28 cellular contexts compared by ENCODE assay signal in genomic region chr20:9457055-9457454, GRCh38. TPM values are rescaled to one million over a fixed set of nuclear protein-coding genes. Genes with fewer than 3 reads are reported as not detected.
DNase-seq lines count a peak whose midpoint lies in the region; ATAC-seq, FAIRE-seq and TF ChIP-seq lines count a peak whose summit lies in the region.
"Had no signal": no experiment of that assay in that cellular context is flagged by ENCODE, and none has a peak within 500 bp of the region (broad histone marks: within the 10 kb centered on the region; RNA-seq: fewer than 3 reads in every experiment).

No MANE protein-coding gene starts in this region.

- TF ChIP-seq CTCF in A549 (IDR thresholded peaks at IDR 0.05), result no peak
- no peak for TF ChIP-seq CTCF in Peyer's patch (IDR thresholded peaks at IDR 0.05)

- POLR2A ChIA-PET in A549 (lab: Yijun Ruan, JAX), result no interaction called here

- no peak for TF ChIP-seq POLR2A in A549 (IDR thresholded peaks at IDR 0.05; ENCODE audit: low read length)
- TF ChIP-seq POLR2A in Peyer's patch (IDR thresholded peaks at IDR 0.05), result no peak

- WGBS in A549 (ENCODE audit: missing lambda C conversion rate), result 81% methylated on average over 1 of the region's 1 CpG

- no peak for DNase-seq in A549 (ENCODE audit: low read depth in 1 of 2, low spot score in 1 of 2)
- peak; percentile 65 to 94 for DNase-seq in NOMO-1 (lab: John Stamatoyannopoulos, UW; ENCODE audit: unreplicated experiment in 2 of 2)
- DNase-seq in Peyer's patch, result no peak
- DNase-seq in stimulated activated CD4-positive, alpha-beta T cell treated with anti-CD3 and anti-CD28 coated beads, Interleukin-1b, Interleukin-23, amount 100 ng/mL, for 48 hours, result no peak
- DNase-seq in NCI-H2107 treated with DMSO at 0.1 percent for 48 hours (lab: John Stamatoyannopoulos, UW; ENCODE audit: unreplicated experiment), result no peak
- DNase-seq: Caco-2; DND-41; HCEC 1CT; left ventricle myocardium superior; naive thymus-derived CD4-positive, alpha-beta T cell; NCI-H1694; NCI-H2171 treated with DMSO at 0.1 percent for 48 hours; NCI-H524 treated with DMSO at 0.1 percent for 48 hours; nucleus accumbens; RPMI8226; SK-N-SH; T-helper 2 cell; upper lobe of right lung had no signal

- no peak overlapping the region for H3K4me2 ChIP-seq in A549
- H3K4me2 ChIP-seq: SK-N-SH had no signal

- TF ChIP-seq RAD21 in A549 (conservative IDR thresholded peaks at IDR 0.05 in 1 of 2, IDR thresholded peaks at IDR 0.05 in 1 of 2), result no peak

- ATAC-seq in A549 (no peak), GM18867 (IDR thresholded peaks at IDR 0.05; ENCODE audit: unreplicated experiment) (peak; percentile 78), HG02973 (IDR thresholded peaks at IDR 0.05; ENCODE audit: unreplicated experiment) (peak; percentile 63), HG03045 (IDR thresholded peaks at IDR 0.05; ENCODE audit: unreplicated experiment) (no peak)
- ATAC-seq: left ventricle myocardium superior; naive thymus-derived CD4-positive, alpha-beta T cell; stimulated activated effector memory CD8-positive, alpha-beta T cell treated with anti-CD3 and anti-CD28 coated beads, Interleukin-12 subunit alpha, Interleukin-12 subunit beta, amount 100 ng/mL, for 72 hours; upper lobe of right lung had no signal

- peaks cover 0 to 24% (median 9%) of the 10 kb centered on the region in 3 donors for H3K36me3 ChIP-seq in Peyer's patch
- H3K36me3 ChIP-seq: ascending aorta, upper lobe of right lung had no signal

- H3K27ac ChIP-seq in A549 (no peak overlapping the region), Peyer's patch (no peak overlapping the region)
- H3K27ac ChIP-seq: 22Rv1, ascending aorta, skin epidermis, upper lobe of right lung had no signal

- H3K27me3 ChIP-seq in Peyer's patch, result no peaks in the 10 kb centered on the region
- H3K27me3 ChIP-seq: ascending aorta, upper lobe of right lung had no signal

- no peak overlapping the region for H3K4me3 ChIP-seq in A549
- H3K4me3 ChIP-seq in Peyer's patch, result no peak overlapping the region
- H3K4me3 ChIP-seq: ascending aorta, skin epidermis, upper lobe of right lung had no signal

- FAIRE-seq in A549 (lab: Jason Lieb, UNC), result peak; percentile 13
- FAIRE-seq: GM12892, islet of Langerhans had no signal

- H3K9me3 ChIP-seq in A549 (peaks cover 5% of the 10 kb centered on the region; the same call in 1 of the 3 replicates), Peyer's patch (no peaks in the 10 kb centered on the region)
- H3K9me3 ChIP-seq: ascending aorta, Caco-2, upper lobe of right lung had no signal

- H3K4me1 ChIP-seq in A549 (peaks cover 13% of the 10 kb centered on the region), Peyer's patch (no peaks in the 10 kb centered on the region)
- H3K4me1 ChIP-seq: ascending aorta, Caco-2, upper lobe of right lung had no signal

- TF ChIP-seq EP300 in A549 (IDR thresholded peaks at IDR 0.05), result no peak

- CTCF ChIA-PET in A549 (lab: Yijun Ruan, JAX), result interaction anchor here (0.6 to 5.0 kb wide), 8 partner anchors 7 to 654 kb away, joined by 3 to 40 read pairs (median 4); no protein-coding TSS in a partner anchor

TF ChIP-seq in A549, 52 proteins besides CTCF, POLR2A, EP300 and RAD21:
- TF ChIP-seq JUN (IDR thresholded peaks at IDR 0.05), result no peak
- no peak for TF ChIP-seq E2F6 (IDR thresholded peaks at IDR 0.05; ENCODE audit: borderline replicate concordance, low read depth)
- TF ChIP-seq CHD4 (IDR thresholded peaks at IDR 0.05; ENCODE audit: borderline replicate concordance), result no peak
- TF ChIP-seq, protein P1, sequence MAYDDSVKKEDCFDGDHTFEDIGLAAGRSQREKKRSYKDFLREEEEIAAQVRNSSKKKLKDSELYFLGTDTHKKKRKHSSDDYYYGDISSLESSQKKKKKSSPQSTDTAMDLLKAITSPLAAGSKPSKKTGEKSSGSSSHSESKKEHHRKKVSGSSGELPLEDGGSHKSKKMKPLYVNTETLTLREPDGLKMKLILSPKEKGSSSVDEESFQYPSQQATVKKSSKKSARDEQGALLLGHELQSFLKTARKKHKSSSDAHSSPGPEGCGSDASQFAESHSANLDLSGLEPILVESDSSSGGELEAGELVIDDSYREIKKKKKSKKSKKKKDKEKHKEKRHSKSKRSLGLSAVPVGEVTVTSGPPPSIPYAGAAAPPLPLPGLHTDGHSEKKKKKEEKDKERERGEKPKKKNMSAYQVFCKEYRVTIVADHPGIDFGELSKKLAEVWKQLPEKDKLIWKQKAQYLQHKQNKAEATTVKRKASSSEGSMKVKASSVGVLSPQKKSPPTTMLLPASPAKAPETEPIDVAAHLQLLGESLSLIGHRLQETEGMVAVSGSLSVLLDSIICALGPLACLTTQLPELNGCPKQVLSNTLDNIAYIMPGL (CRISPR knock-in tag; IDR thresholded peaks at IDR 0.05; ENCODE audit: borderline replicate concordance), result no peak
- TF ChIP-seq HDAC2 (IDR thresholded peaks at IDR 0.05), result no peak
- TF ChIP-seq ESRRA (IDR thresholded peaks at IDR 0.05; ENCODE audit: borderline replicate concordance, low read length), result no peak
- no peak for TF ChIP-seq KDM5A (IDR thresholded peaks at IDR 0.05)
- TF ChIP-seq, protein P2, sequence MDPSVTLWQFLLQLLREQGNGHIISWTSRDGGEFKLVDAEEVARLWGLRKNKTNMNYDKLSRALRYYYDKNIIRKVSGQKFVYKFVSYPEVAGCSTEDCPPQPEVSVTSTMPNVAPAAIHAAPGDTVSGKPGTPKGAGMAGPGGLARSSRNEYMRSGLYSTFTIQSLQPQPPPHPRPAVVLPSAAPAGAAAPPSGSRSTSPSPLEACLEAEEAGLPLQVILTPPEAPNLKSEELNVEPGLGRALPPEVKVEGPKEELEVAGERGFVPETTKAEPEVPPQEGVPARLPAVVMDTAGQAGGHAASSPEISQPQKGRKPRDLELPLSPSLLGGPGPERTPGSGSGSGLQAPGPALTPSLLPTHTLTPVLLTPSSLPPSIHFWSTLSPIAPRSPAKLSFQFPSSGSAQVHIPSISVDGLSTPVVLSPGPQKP (IDR thresholded peaks at IDR 0.05; ENCODE audit: low read depth, low read length), result no peak
- TF ChIP-seq, protein P3, sequence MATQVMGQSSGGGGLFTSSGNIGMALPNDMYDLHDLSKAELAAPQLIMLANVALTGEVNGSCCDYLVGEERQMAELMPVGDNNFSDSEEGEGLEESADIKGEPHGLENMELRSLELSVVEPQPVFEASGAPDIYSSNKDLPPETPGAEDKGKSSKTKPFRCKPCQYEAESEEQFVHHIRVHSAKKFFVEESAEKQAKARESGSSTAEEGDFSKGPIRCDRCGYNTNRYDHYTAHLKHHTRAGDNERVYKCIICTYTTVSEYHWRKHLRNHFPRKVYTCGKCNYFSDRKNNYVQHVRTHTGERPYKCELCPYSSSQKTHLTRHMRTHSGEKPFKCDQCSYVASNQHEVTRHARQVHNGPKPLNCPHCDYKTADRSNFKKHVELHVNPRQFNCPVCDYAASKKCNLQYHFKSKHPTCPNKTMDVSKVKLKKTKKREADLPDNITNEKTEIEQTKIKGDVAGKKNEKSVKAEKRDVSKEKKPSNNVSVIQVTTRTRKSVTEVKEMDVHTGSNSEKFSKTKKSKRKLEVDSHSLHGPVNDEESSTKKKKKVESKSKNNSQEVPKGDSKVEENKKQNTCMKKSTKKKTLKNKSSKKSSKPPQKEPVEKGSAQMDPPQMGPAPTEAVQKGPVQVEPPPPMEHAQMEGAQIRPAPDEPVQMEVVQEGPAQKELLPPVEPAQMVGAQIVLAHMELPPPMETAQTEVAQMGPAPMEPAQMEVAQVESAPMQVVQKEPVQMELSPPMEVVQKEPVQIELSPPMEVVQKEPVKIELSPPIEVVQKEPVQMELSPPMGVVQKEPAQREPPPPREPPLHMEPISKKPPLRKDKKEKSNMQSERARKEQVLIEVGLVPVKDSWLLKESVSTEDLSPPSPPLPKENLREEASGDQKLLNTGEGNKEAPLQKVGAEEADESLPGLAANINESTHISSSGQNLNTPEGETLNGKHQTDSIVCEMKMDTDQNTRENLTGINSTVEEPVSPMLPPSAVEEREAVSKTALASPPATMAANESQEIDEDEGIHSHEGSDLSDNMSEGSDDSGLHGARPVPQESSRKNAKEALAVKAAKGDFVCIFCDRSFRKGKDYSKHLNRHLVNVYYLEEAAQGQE (IDR thresholded peaks at IDR 0.05), result no peak
- TF ChIP-seq BCL3 (IDR thresholded peaks at IDR 0.05), result no peak
- no peak for TF ChIP-seq BHLHE40 (IDR thresholded peaks at IDR 0.05; ENCODE audit: low read depth, low read length)
- no peak for TF ChIP-seq TFCP2L1 (CRISPR knock-in tag; IDR thresholded peaks at IDR 0.05)
- TF ChIP-seq NFE2L2 (conservative IDR thresholded peaks at IDR 0.05; ENCODE audit: low read length), result no peak
- no peak for TF ChIP-seq RARB (CRISPR knock-in tag; IDR thresholded peaks at IDR 0.05)
- no peak for TF ChIP-seq CHD2 (IDR thresholded peaks at IDR 0.05; ENCODE audit: low read length, partially characterized antibody)
- TF ChIP-seq MAFK (IDR thresholded peaks at IDR 0.05; ENCODE audit: partially characterized antibody), result no peak
- TF ChIP-seq CBX8 (IDR thresholded peaks at IDR 0.05), result no peak
- TF ChIP-seq SREBF2 (IDR thresholded peaks at IDR 0.05), result no peak

RNA-seq across cellular contexts. Expression of gene LAMP5, which starts 57.3 kb away (rescaled TPM):
- polyA plus RNA-seq in A549 (2011; rRNA removed) (0.04 and 0.13 TPM in 2 replicates), A549 (2017; fragmentation: RNase III; extraction: RNeasy Plus Mini Kit Qiagen cat#74134 plus additional on column Dnase treatment) (0.04 to 0.12 TPM in 2 of 3 replicates, not detected in the other)
- polyA plus RNA-seq in A549 (2012; cell fraction: cytosol; rRNA removed), result not detected in 2 replicates
- 0.13 and 0.17 TPM in 2 replicates for polyA plus RNA-seq in A549 (2012; cell fraction: nucleus; rRNA removed)
- 0.08 TPM in 1 of 2 replicates, not detected in the other for polyA minus RNA-seq in A549 (2011; rRNA and poly(A)+ RNA removed)
- total RNA-seq in Peyer's patch, result not detected
- total RNA-seq: ascending aorta, Caco-2, HT-29, left ventricle myocardium superior had no signal
- polyA plus RNA-seq: naive thymus-derived CD4-positive, alpha-beta T cell had no signal

Comparison
In these comparisons a context has a peak if more than half of its experiments do, and no peak if none do; other contexts are left out.
1. ATAC-seq: peak in GM18867 (single experiment) and HG02973 (single experiment); none in A549 (0 of 2) and HG03045 (single experiment).
2. DNase-seq: peak in NOMO-1 (2 of 2); none in A549 (0 of 2), Peyer's patch (0 of 3), stimulated activated CD4-positive, alpha-beta T cell treated with anti-CD3 and anti-CD28 coated beads, Interleukin-1b, Interleukin-23, amount 100 ng/mL, for 48 hours (single experiment) and NCI-H2107 treated with DMSO at 0.1 percent for 48 hours (single experiment).